Comparison of ENCODE assay signal across 21 cellular contexts in genomic region chr11:35376613-35377012, GRCh38. TPM values are rescaled to one million over a fixed set of nuclear protein-coding genes. Genes with fewer than 3 reads are reported as not detected.
"Had no signal": no experiment of that assay in that cellular context is flagged by ENCODE, and none has a peak within 500 bp of the region (broad histone marks: within the 10 kb centered on the region; RNA-seq: fewer than 3 reads in every experiment).

No MANE protein-coding gene starts in this region.

- H3K9me3 Mint-ChIP-seq: activated CD4-positive, alpha-beta memory T cell treated with anti-CD3 and anti-CD28 coated beads for 36 hours; activated naive CD8-positive, alpha-beta T cell treated with anti-CD3 and anti-CD28 coated beads, Interleukin-2, amount 10 ng/mL, durations not matched to agents 7 days and 5 days; activated T-helper 17 cell treated with anti-CD3 and anti-CD28 coated beads, Interleukin-2, amount 50 U/mL, for 72 hours; brain; natural killer cell treated with Interleukin-12 subunit alpha and Interleukin-12 subunit beta and Interleukin-15 and Interleukin-18, amount 100 ng/mL, for 72 hours; stimulated activated naive B cell treated with anti-CD40 and anti-IgM and Interleukin-4, amounts not matched to agents 10 μg/mL and 1 μg/mL and 100 μg/mL, for 72 hours; T-helper 2 cell treated with Interferon-gamma antibody and Interleukin-4, amounts not matched to agents 5 μg/mL and 100 μg/mL, for 36 hours had no signal

- H3K27me3 Mint-ChIP-seq: activated CD4-positive, alpha-beta memory T cell treated with anti-CD3 and anti-CD28 coated beads for 36 hours; activated CD4-positive, alpha-beta T cell treated with anti-CD3 and anti-CD28 coated beads for 36 hours; activated T-helper 17 cell treated with anti-CD3 and anti-CD28 coated beads, Interleukin-2, amount 50 U/mL, for 72 hours; brain; natural killer cell treated with Interleukin-12 subunit alpha and Interleukin-12 subunit beta and Interleukin-15 and Interleukin-18, amount 100 ng/mL, for 72 hours had no signal

- H3K27ac Mint-ChIP-seq: activated CD4-positive, alpha-beta memory T cell treated with anti-CD3 and anti-CD28 coated beads for 36 hours; activated CD4-positive, alpha-beta T cell treated with anti-CD3 and anti-CD28 coated beads for 36 hours; activated CD8-positive, alpha-beta memory T cell treated with anti-CD3 and anti-CD28 coated beads, Interleukin-2, amount 10 ng/mL, durations not matched to agents 7 days and 5 days; activated naive CD8-positive, alpha-beta T cell treated with anti-CD3 and anti-CD28 coated beads, Interleukin-2, amount 10 ng/mL, durations not matched to agents 7 days and 5 days; activated T-helper 17 cell treated with anti-CD3 and anti-CD28 coated beads, Interleukin-2, amount 50 U/mL, for 72 hours; natural killer cell treated with Interleukin-12 subunit alpha and Interleukin-12 subunit beta and Interleukin-15 and Interleukin-18, amount 100 ng/mL, for 72 hours; stimulated activated naive B cell treated with anti-CD40 and anti-IgM and Interleukin-4, amounts not matched to agents 10 μg/mL and 1 μg/mL and 100 μg/mL, for 72 hours; T-helper 2 cell treated with Interferon-gamma antibody and Interleukin-4, amounts not matched to agents 5 μg/mL and 100 μg/mL, for 36 hours had no signal

- H3K27ac ChIP-seq: lower lobe of right lung, neutrophil, spleen, thoracic aorta, upper lobe of left lung had no signal

- H3K4me3 Mint-ChIP-seq: activated CD4-positive, alpha-beta memory T cell treated with anti-CD3 and anti-CD28 coated beads for 36 hours; activated CD4-positive, alpha-beta T cell treated with anti-CD3 and anti-CD28 coated beads for 36 hours; activated CD8-positive, alpha-beta memory T cell treated with anti-CD3 and anti-CD28 coated beads, Interleukin-2, amount 10 ng/mL, durations not matched to agents 7 days and 5 days; activated naive CD8-positive, alpha-beta T cell treated with anti-CD3 and anti-CD28 coated beads, Interleukin-2, amount 10 ng/mL, durations not matched to agents 7 days and 5 days; activated T-helper 17 cell treated with anti-CD3 and anti-CD28 coated beads, Interleukin-2, amount 50 U/mL, for 72 hours; brain; natural killer cell treated with Interleukin-12 subunit alpha and Interleukin-12 subunit beta and Interleukin-15 and Interleukin-18, amount 100 ng/mL, for 72 hours; stimulated activated naive B cell treated with anti-CD40 and anti-IgM and Interleukin-4, amounts not matched to agents 10 μg/mL and 1 μg/mL and 100 μg/mL, for 72 hours; T-helper 2 cell treated with Interferon-gamma antibody and Interleukin-4, amounts not matched to agents 5 μg/mL and 100 μg/mL, for 36 hours had no signal

- H3K36me3 Mint-ChIP-seq: activated CD4-positive, alpha-beta memory T cell treated with anti-CD3 and anti-CD28 coated beads for 36 hours; activated CD8-positive, alpha-beta memory T cell treated with anti-CD3 and anti-CD28 coated beads, Interleukin-2, amount 10 ng/mL, durations not matched to agents 7 days and 5 days; activated naive CD8-positive, alpha-beta T cell treated with anti-CD3 and anti-CD28 coated beads, Interleukin-2, amount 10 ng/mL, durations not matched to agents 7 days and 5 days; natural killer cell treated with Interleukin-12 subunit alpha and Interleukin-12 subunit beta and Interleukin-15 and Interleukin-18, amount 100 ng/mL, for 72 hours had no signal

- H3K27me3 ChIP-seq: dorsolateral prefrontal cortex, neutrophil, spleen, upper lobe of left lung had no signal

- H3K4me1 ChIP-seq: lower lobe of right lung, spleen, upper lobe of left lung had no signal

- H3K4me1 Mint-ChIP-seq: activated CD4-positive, alpha-beta T cell treated with anti-CD3 and anti-CD28 coated beads for 36 hours; activated CD8-positive, alpha-beta memory T cell treated with anti-CD3 and anti-CD28 coated beads, Interleukin-2, amount 10 ng/mL, durations not matched to agents 7 days and 5 days; activated naive CD8-positive, alpha-beta T cell treated with anti-CD3 and anti-CD28 coated beads, Interleukin-2, amount 10 ng/mL, durations not matched to agents 7 days and 5 days; activated T-helper 17 cell treated with anti-CD3 and anti-CD28 coated beads, Interleukin-2, amount 50 U/mL, for 72 hours had no signal

- DNase-seq: activated CD4-positive, alpha-beta memory T cell treated with anti-CD3 and anti-CD28 coated beads for 36 hours; activated CD4-positive, alpha-beta T cell treated with anti-CD3 and anti-CD28 coated beads for 36 hours; activated CD8-positive, alpha-beta memory T cell treated with anti-CD3 and anti-CD28 coated beads, Interleukin-2, amount 10 ng/mL, durations not matched to agents 7 days and 5 days; activated naive CD4-positive, alpha-beta T cell; activated naive CD8-positive, alpha-beta T cell treated with anti-CD3 and anti-CD28 coated beads, Interleukin-2, amount 10 ng/mL, durations not matched to agents 7 days and 5 days; caudate nucleus; dorsolateral prefrontal cortex; hypothalamus; islet precursor cell; lower lobe of right lung; posterior cingulate gyrus; spleen; stimulated activated naive B cell treated with anti-CD40 and anti-IgM and Interleukin-4, amounts not matched to agents 10 μg/mL and 1 μg/mL and 100 μg/mL, for 72 hours; upper lobe of left lung had no signal

- H3K36me3 ChIP-seq: lower lobe of right lung, neutrophil, spleen, thoracic aorta, upper lobe of left lung had no signal

- H3K9me3 ChIP-seq: lower lobe of right lung, neutrophil, spleen, thoracic aorta, upper lobe of left lung had no signal

- H3K4me3 ChIP-seq: dorsolateral prefrontal cortex, lower lobe of right lung, spleen, thoracic aorta, upper lobe of left lung had no signal

RNA-seq across cellular contexts. Expression of gene SLC1A2, which starts 42.7 kb away (rescaled TPM):
- total RNA-seq: activated CD4-positive, alpha-beta memory T cell treated with anti-CD3 and anti-CD28 coated beads for 36 hours; activated CD4-positive, alpha-beta T cell treated with anti-CD3 and anti-CD28 coated beads for 36 hours; activated CD8-positive, alpha-beta memory T cell treated with anti-CD3 and anti-CD28 coated beads, Interleukin-2, amount 10 ng/mL, durations not matched to agents 7 days and 5 days; activated naive CD8-positive, alpha-beta T cell treated with anti-CD3 and anti-CD28 coated beads, Interleukin-2, amount 10 ng/mL, durations not matched to agents 7 days and 5 days; activated T-helper 17 cell treated with anti-CD3 and anti-CD28 coated beads, Interleukin-2, amount 50 U/mL, for 72 hours; epithelial cell of proximal tubule had no signal
